In the genomic region with DNA sequence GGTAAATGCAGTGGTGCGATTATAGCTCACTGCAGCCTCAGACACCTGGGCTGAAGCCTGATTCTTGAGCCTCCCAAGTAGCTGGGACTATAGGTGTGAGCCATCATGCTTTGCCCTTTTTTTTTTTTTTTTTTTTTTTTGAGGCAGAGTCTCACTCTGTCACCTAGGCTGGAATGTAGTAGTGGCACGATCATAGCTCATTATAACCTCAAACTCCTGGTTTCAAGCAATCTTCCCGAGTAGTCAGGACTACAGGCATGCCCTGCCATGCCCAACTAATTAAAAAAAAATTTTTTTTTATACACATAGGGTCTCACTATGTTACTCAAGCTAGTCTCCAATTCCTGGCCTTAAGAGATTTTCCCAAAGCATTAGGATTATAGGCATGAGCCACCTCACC, we compare ENCODE assay signal across 31 cellular contexts. TPM values are rescaled to one million over a fixed set of nuclear protein-coding genes. Genes with fewer than 3 reads are reported as not detected.
DNase-seq lines count a peak whose midpoint lies in the region; ATAC-seq, FAIRE-seq and TF ChIP-seq lines count a peak whose summit lies in the region.
"Had no signal": no experiment of that assay in that cellular context is flagged by ENCODE, and none has a peak within 500 bp of the region (broad histone marks: within the 10 kb centered on the region; RNA-seq: fewer than 3 reads in every experiment).

No MANE protein-coding gene starts in this region.

- H3K4me2 ChIP-seq in IMR-90 (ENCODE audit: low read depth, low read length) (no peak overlapping the region), H1 (ENCODE audit: insufficient read depth in 1 of 2, low read depth in 2 of 2, low read length in 2 of 2) (no peak overlapping the region), trophoblast cell (ENCODE audit: low read length) (no peak overlapping the region)
- H3K4me2 ChIP-seq: PC-9 had no signal

- H2AK9ac ChIP-seq in IMR-90 (replicated peaks; ENCODE audit: low read depth, low read length, poor library complexity): no peak overlapping the region

- no peak overlapping the region for H2BK20ac ChIP-seq in IMR-90 (ENCODE audit: low read depth, low read length)
- H2BK20ac ChIP-seq in H1 (ENCODE audit: low read length): no peak overlapping the region

- H2AK5ac ChIP-seq in IMR-90 (ENCODE audit: low read depth, low read length) (no peak overlapping the region), H1 (ENCODE audit: low read depth, low read length) (no peak overlapping the region), trophoblast cell (ENCODE audit: low read length) (no peak overlapping the region)

- peak overlapping the region in 1 of 3 donors; percentile 93 for H3K27ac Mint-ChIP-seq in CD4-positive, CD25-positive, alpha-beta regulatory T cell
- H3K27ac Mint-ChIP-seq: activated B cell treated with CpG ODN at 0.5 μM for 24 hours; activated naive CD8-positive, alpha-beta T cell treated with anti-CD3 and anti-CD28 coated beads, Interleukin-2, amount 10 ng/mL, durations not matched to agents 7 days and 5 days had no signal

- dilution Hi-C loops in IMR-90 (cut with HindIII; ENCODE audit: low sequenced_read_pairs, unreplicated experiment): no loop called here

- H4K5ac ChIP-seq in IMR-90 (ENCODE audit: low read depth, low read length): no peak overlapping the region
- H4K5ac ChIP-seq in H1 (ENCODE audit: insufficient read length, low read depth, low read length): no peak overlapping the region

- H3K18ac ChIP-seq in IMR-90 (ENCODE audit: low read depth, low read length): no peak overlapping the region
- no peak overlapping the region for H3K18ac ChIP-seq in H1 (ENCODE audit: extremely low read depth, low read length)
- no peak overlapping the region for H3K18ac ChIP-seq in trophoblast cell (ENCODE audit: low read length)

- H3K9me3 Mint-ChIP-seq in CD4-positive, CD25-positive, alpha-beta regulatory T cell: no peaks in the 10 kb centered on the region
- H3K9me3 Mint-ChIP-seq: activated B cell treated with CpG ODN at 0.5 μM for 24 hours; activated naive CD8-positive, alpha-beta T cell treated with anti-CD3 and anti-CD28 coated beads, Interleukin-2, amount 10 ng/mL, durations not matched to agents 7 days and 5 days; CD4-positive, alpha-beta memory T cell; central memory CD8-positive, alpha-beta T cell; nephron had no signal

- H3K14ac ChIP-seq in IMR-90 (replicated peaks; ENCODE audit: low read depth, low read length) (no peak overlapping the region), H1 (ENCODE audit: insufficient read length) (no peak overlapping the region), trophoblast cell (ENCODE audit: low read length) (no peak overlapping the region)

- no peak overlapping the region for H4K91ac ChIP-seq in IMR-90 (ENCODE audit: insufficient read depth, low read depth, low read length)
- H4K91ac ChIP-seq in H1 (replicated peaks; ENCODE audit: insufficient read length, low read length): no peak overlapping the region
- no peak overlapping the region for H4K91ac ChIP-seq in trophoblast cell (ENCODE audit: low read depth, low read length)

- ATAC-seq in CD4-positive, CD25-positive, alpha-beta regulatory T cell (ENCODE audit: low read depth in 2 of 2): no peak
- ATAC-seq in IMR-90 (ENCODE audit: low read depth) (no peak), right lobe of liver (no peak)

- no peak overlapping the region for H4K12ac ChIP-seq in trophoblast cell (ENCODE audit: low read depth, low read length)

- FAIRE-seq in H1 (lab: Jason Lieb, UNC): no peak
- FAIRE-seq: astrocyte, H54, kidney had no signal

- H2BK12ac ChIP-seq in H1 (ENCODE audit: low read depth, low read length) (no peak overlapping the region), trophoblast cell (ENCODE audit: low read length) (no peak overlapping the region)

- H3K79me1 ChIP-seq in IMR-90 (ENCODE audit: low read depth in 1 of 2, low read length in 2 of 2): peaks cover 2 to 26% of the 10 kb centered on the region in 2 experiments
- H3K79me1 ChIP-seq in H1 (ENCODE audit: low read depth, low read length): no peaks in the 10 kb centered on the region; the same call in 1 of the 2 replicates
- H3K79me1 ChIP-seq in trophoblast cell (ENCODE audit: low read length): no peaks in the 10 kb centered on the region

- H3K9ac ChIP-seq in IMR-90 (ENCODE audit: low read depth, low read length) (no peak overlapping the region), H1 (replicated peaks in 1 of 4; ENCODE audit: extremely low read depth in 1 of 4, low read depth in 3 of 4, low read length in 3 of 4) (no peak overlapping the region), trophoblast cell (ENCODE audit: low read length) (no peak overlapping the region)

- H3K27ac ChIP-seq in CD4-positive, CD25-positive, alpha-beta regulatory T cell (ENCODE audit: insufficient read depth, low read length, poor library complexity, severe bottlenecking): peak overlapping the region; percentile 11
- H3K27ac ChIP-seq in IMR-90 (ENCODE audit: insufficient read depth, low read length) (peak overlapping the region; percentile 37; the same call in 1 of the 2 replicates), H1 (ENCODE audit: low read depth, low read length) (no peak overlapping the region), trophoblast cell (ENCODE audit: low read depth, low read length) (no peak overlapping the region), right lobe of liver (no peak overlapping the region)
- H3K27ac ChIP-seq: PC-9 had no signal

- H2BK15ac ChIP-seq in IMR-90 (ENCODE audit: low read depth, low read length): no peak overlapping the region
- no peak overlapping the region for H2BK15ac ChIP-seq in H1 (ENCODE audit: low read length)

- intact Hi-C loops in IMR-90 (cut with micrococcal nuclease) (no loop called here), right lobe of liver (cut with DNase I) (loop anchor here in 1 of 2 donors (10.0 kb wide), 2 partner anchors 57 to 183 kb away; no protein-coding TSS in a partner anchor)

- H3K27me3 ChIP-seq in CD4-positive, CD25-positive, alpha-beta regulatory T cell (ENCODE audit: control insufficient read depth, insufficient read depth, low read length): no peaks in the 10 kb centered on the region
- H3K27me3 ChIP-seq in IMR-90 (ENCODE audit: control insufficient read depth, insufficient read depth, low read length) (no peaks in the 10 kb centered on the region), H1 (replicated peaks in 1 of 4; ENCODE audit: control insufficient read depth in 3 of 4, extremely low read depth in 1 of 4, insufficient read depth in 3 of 4, low read length in 3 of 4) (no peaks in the 10 kb centered on the region), trophoblast cell (ENCODE audit: insufficient read depth, low read length) (no peaks in the 10 kb centered on the region), right lobe of liver (no peaks in the 10 kb centered on the region)

- H3K9me1 ChIP-seq in IMR-90 (ENCODE audit: insufficient read depth, low read length): peaks cover 5% of the 10 kb centered on the region; the same call in 1 of the 2 replicates

- TF ChIP-seq RAD21 in IMR-90 (IDR thresholded peaks at IDR 0.05; ENCODE audit: low read length) (no peak), H1 (IDR thresholded peaks at IDR 0.05 in 1 of 2, conservative IDR thresholded peaks at IDR 0.05 in 1 of 2; ENCODE audit: low read depth in 2 of 2, low read length in 2 of 2) (no peak)

- H3K79me2 ChIP-seq in H1 (ENCODE audit: control insufficient read depth in 1 of 2, insufficient read depth in 2 of 2, low read length in 2 of 2) (peaks cover 24 to 98% of the 10 kb centered on the region in 2 experiments), trophoblast cell (ENCODE audit: control insufficient read depth, insufficient read depth, low read length, poor library complexity) (peaks cover 3% of the 10 kb centered on the region)

- H3K36me3 ChIP-seq in CD4-positive, CD25-positive, alpha-beta regulatory T cell (ENCODE audit: control insufficient read depth, insufficient read depth, low read length): peaks cover 42% of the 10 kb centered on the region
- peaks cover 39% of the 10 kb centered on the region for H3K36me3 ChIP-seq in IMR-90 (ENCODE audit: control insufficient read depth, insufficient read depth, low read length)
- H3K36me3 ChIP-seq in H1 (ENCODE audit: control insufficient read depth in 2 of 4, insufficient read depth in 4 of 4, low read length in 3 of 4): peaks cover 8 to 68% (median 25%) of the 10 kb centered on the region in 4 experiments
- peaks cover 27 to 31% of the 10 kb centered on the region in 2 experiments for H3K36me3 ChIP-seq in trophoblast cell (ENCODE audit: control insufficient read depth in 1 of 2, insufficient read depth in 2 of 2, low read length in 2 of 2)
- peaks cover 7 to 64% (median 28%) of the 10 kb centered on the region in 4 donors for H3K36me3 ChIP-seq in right lobe of liver

- H3K4me3 ChIP-seq in CD4-positive, CD25-positive, alpha-beta regulatory T cell (ENCODE audit: low read depth, low read length): no peak overlapping the region
- no peak overlapping the region for H3K4me3 ChIP-seq in IMR-90 (ENCODE audit: insufficient read depth, low read depth, low read length)
- no peak overlapping the region for H3K4me3 ChIP-seq in H1 (ENCODE audit: extremely low read depth in 1 of 4, insufficient read depth in 2 of 4, low read depth in 3 of 4, low read length in 4 of 4)
- H3K4me3 ChIP-seq in trophoblast cell (ENCODE audit: low read depth, low read length): no peak overlapping the region
- no peak overlapping the region for H3K4me3 ChIP-seq in right lobe of liver
- H3K4me3 ChIP-seq: lung, PC-9 had no signal

- peaks cover 22% of the 10 kb centered on the region for H3K36me3 Mint-ChIP-seq in CD4-positive, CD25-positive, alpha-beta regulatory T cell

- H4K8ac ChIP-seq in IMR-90 (ENCODE audit: low read depth in 2 of 2, low read length in 2 of 2) (no peak overlapping the region), H1 (ENCODE audit: extremely low read depth, insufficient read depth, low read length) (peak overlapping the region; percentile 14; the same call in 1 of the 2 replicates), trophoblast cell (ENCODE audit: low read depth, low read length) (no peak overlapping the region)

- in situ Hi-C loops in IMR-90 (cut with MboI; ENCODE audit: low sequenced_read_pairs): no loop called here

- H2BK120ac ChIP-seq in IMR-90 (ENCODE audit: low read depth, low read length) (no peak overlapping the region), H1 (replicated peaks; ENCODE audit: low read depth, low read length) (no peak overlapping the region), trophoblast cell (ENCODE audit: insufficient read depth, low read length, poor library complexity) (no peak overlapping the region)

- H3K9me3 ChIP-seq in CD4-positive, CD25-positive, alpha-beta regulatory T cell (ENCODE audit: control insufficient read depth in 2 of 2, low read length in 2 of 2): no peaks in the 10 kb centered on the region
- no peaks in the 10 kb centered on the region for H3K9me3 ChIP-seq in IMR-90 (ENCODE audit: control insufficient read depth, insufficient read depth, low read length)
- no peaks in the 10 kb centered on the region for H3K9me3 ChIP-seq in H1 (ENCODE audit: insufficient read depth in 2 of 2, low read depth in 1 of 2, low read length in 1 of 2)
- H3K9me3 ChIP-seq in trophoblast cell (ENCODE audit: insufficient read depth, low read depth, low read length): no peaks in the 10 kb centered on the region
- H3K9me3 ChIP-seq in right lobe of liver: no peaks in the 10 kb centered on the region

- H3K23ac ChIP-seq in IMR-90 (ENCODE audit: low read depth, low read length) (no peak overlapping the region), H1 (ENCODE audit: insufficient read length) (no peak overlapping the region), trophoblast cell (ENCODE audit: low read length) (no peak overlapping the region)

- peaks cover 50 to 86% (median 65%) of the 10 kb centered on the region in 4 donors for H3K4me1 Mint-ChIP-seq in CD4-positive, CD25-positive, alpha-beta regulatory T cell

- POLR2A ChIA-PET in IMR-90 (lab: Charles Lee; ENCODE audit: unreplicated experiment) (no interaction called here), H1 (lab: Charles Lee; ENCODE audit: partially characterized antibody) (interaction anchor here (0.6 to 4.2 kb wide), 9 partner anchors 8 to 86 kb away, joined by 3 to 32 read pairs (median 5); no protein-coding TSS in a partner anchor)

- peak overlapping the region in 2 of 4 donors; percentile 43 to 98 for H3K4me3 Mint-ChIP-seq in CD4-positive, CD25-positive, alpha-beta regulatory T cell
- H3K4me3 Mint-ChIP-seq: activated B cell treated with CpG ODN at 0.5 μM for 24 hours; activated naive CD8-positive, alpha-beta T cell treated with anti-CD3 and anti-CD28 coated beads, Interleukin-2, amount 10 ng/mL, durations not matched to agents 7 days and 5 days; central memory CD8-positive, alpha-beta T cell had no signal

- WGBS in IMR-90 (ENCODE audit: extremely low coverage in 2 of 2, insufficient read length in 1 of 2), 2 experiments: no CpG with 5 or more reads among the region's 3 CpGs
- 93% methylated on average over 3 of the region's 3 CpGs; no CpG with 5 or more reads in 1 of the 2 experiments for WGBS in H1 (ENCODE audit: extremely low coverage in 1 of 2, insufficient coverage in 1 of 2, insufficient read length in 1 of 2, insufficient replicate concordance in 2 of 2, low coverage in 1 of 2, low lambda C conversion rate in 2 of 2, missing lambda C conversion rate in 1 of 2), 2 experiments
- no CpG with 5 or more reads among the region's 3 CpGs for WGBS in trophoblast cell (ENCODE audit: extremely low coverage, insufficient coverage, insufficient read length)
- 87% methylated on average over 2 of the region's 3 CpGs for WGBS in right lobe of liver (ENCODE audit: insufficient coverage, low coverage, low lambda C conversion rate, missing lambda C conversion rate)

- CTCF ChIA-PET in IMR-90 (lab: Yijun Ruan, JAX): interaction anchor here (0.7 to 1.1 kb wide), 3 partner anchors 24 to 144 kb away, joined by 3 to 4 read pairs (median 3); no protein-coding TSS in a partner anchor
- CTCF ChIA-PET in H1 (lab: Charles Lee; ENCODE audit: partially characterized antibody): interaction anchor here (0.6 to 1.1 kb wide), 2 partner anchors 186 to 425 kb away, joined by 4 read pairs; no protein-coding TSS in a partner anchor

- H3K56ac ChIP-seq in IMR-90 (ENCODE audit: extremely low read depth, insufficient read depth, low read length): no peak overlapping the region
- H3K56ac ChIP-seq in H1 (replicated peaks; ENCODE audit: insufficient read length, low read depth, low read length): no peak overlapping the region

- H3K4ac ChIP-seq in IMR-90 (ENCODE audit: low read depth, low read length) (no peak overlapping the region), H1 (replicated peaks; ENCODE audit: insufficient read length, low read depth, low read length) (no peak overlapping the region), trophoblast cell (ENCODE audit: low read depth, low read length) (peak overlapping the region; percentile 50)

- peaks cover 92% of the 10 kb centered on the region for H4K20me1 ChIP-seq in IMR-90 (ENCODE audit: insufficient read depth, low read length)
- H4K20me1 ChIP-seq in H1 (replicated peaks in 1 of 2; ENCODE audit: control insufficient read depth in 1 of 2, insufficient read depth in 2 of 2, low read length in 2 of 2): peaks cover 16 to 21% of the 10 kb centered on the region in 2 experiments

- H3K23me2 ChIP-seq in H1 (ENCODE audit: low read depth, low read length): no peaks in the 10 kb centered on the region; the same call in 1 of the 2 replicates

- BruUV-seq in IMR-90 (replicated peaks; lab: Mats Ljungman, UMichigan): no TSS peak

- TF ChIP-seq CTCF in IMR-90 (conservative IDR thresholded peaks at IDR 0.05; ENCODE audit: low read depth, low read length): no peak
- TF ChIP-seq CTCF in H1 (IDR thresholded peaks at IDR 0.05; ENCODE audit: control extremely low read depth in 1 of 3, insufficient read depth in 1 of 3, low read depth in 1 of 3, low read length in 3 of 3): no peak
- TF ChIP-seq CTCF in right lobe of liver (IDR thresholded peaks at IDR 0.05): no peak

- no peak for TF ChIP-seq POLR2A in IMR-90 (IDR thresholded peaks at IDR 0.05; ENCODE audit: low read depth, low read length)
- TF ChIP-seq POLR2A in H1 (IDR thresholded peaks at IDR 0.05; ENCODE audit: control extremely low read depth in 1 of 2, low read depth in 2 of 2, low read length in 2 of 2): no peak
- no peak for TF ChIP-seq POLR2A in right lobe of liver (IDR thresholded peaks at IDR 0.05)

- H3K27me3 Mint-ChIP-seq in CD4-positive, CD25-positive, alpha-beta regulatory T cell: no peaks in the 10 kb centered on the region
- H3K27me3 Mint-ChIP-seq: activated B cell treated with CpG ODN at 0.5 μM for 24 hours; activated naive CD8-positive, alpha-beta T cell treated with anti-CD3 and anti-CD28 coated beads, Interleukin-2, amount 10 ng/mL, durations not matched to agents 7 days and 5 days; CD4-positive, alpha-beta memory T cell; central memory CD8-positive, alpha-beta T cell had no signal

- peak overlapping the region; percentile 21 for H2BK5ac ChIP-seq in IMR-90 (ENCODE audit: low read depth, low read length, poor library complexity, severe bottlenecking)
- peak overlapping the region; percentile 38; the same call in 1 of the 2 replicates for H2BK5ac ChIP-seq in H1 (ENCODE audit: low read depth, low read length)
- no peak overlapping the region for H2BK5ac ChIP-seq in trophoblast cell (ENCODE audit: low read depth, low read length, poor library complexity)

- DNase-seq in CD4-positive, CD25-positive, alpha-beta regulatory T cell: no peak
- DNase-seq in IMR-90 (no peak), H1 (ENCODE audit: low read depth in 1 of 2, low spot score in 2 of 2) (no peak), trophoblast cell (no peak), CD1c-positive myeloid dendritic cell (ENCODE audit: extremely low spot score) (no peak), right lobe of liver (no peak), MV-4-11 (lab: John Stamatoyannopoulos, UW) (no peak)
- DNase-seq: activated B cell treated with CpG ODN at 0.5 μM for 24 hours; activated CD4-positive, alpha-beta T cell treated with anti-CD3 and anti-CD28 coated beads, Interleukin-2, amount 50 U/mL, for 4 hours; activated CD8-positive, alpha-beta memory T cell treated with anti-CD3 and anti-CD28 coated beads, Interleukin-2, amount 50 U/mL, for 48 hours; activated effector memory CD4-positive, alpha-beta T cell treated with Interleukin-2 at 50 U/mL for 16 hours; activated naive CD8-positive, alpha-beta T cell treated with anti-CD3 and anti-CD28 coated beads, Interleukin-2, amount 10 ng/mL, durations not matched to agents 7 days and 5 days; CD4-positive, alpha-beta memory T cell; DMS 273 treated with DMSO at 0.1 percent for 48 hours; glutamatergic neuron; kidney; NCI-H1105 treated with DMSO at 0.1 percent for 48 hours; NCI-H2029; NCI-H524 treated with DMSO at 0.1 percent for 48 hours; PC-9; retina; SIG-M5; stimulated activated CD4-positive, alpha-beta T cell treated with anti-CD3 and anti-CD28 coated beads, Interleukin-12 subunit alpha, Interleukin-12 subunit beta, amount 100 ng/mL, for 4 hours; stimulated activated CD4-positive, alpha-beta T cell treated with anti-CD3 and anti-CD28 coated beads, Interleukin-4, amount 100 ng/mL, for 1 hour; substantia nigra; T-helper 9 cell had no signal

- TF ChIP-seq EP300 in H1 (IDR thresholded peaks at IDR 0.05; ENCODE audit: borderline replicate concordance in 1 of 2, low read depth in 2 of 2, low read length in 2 of 2): no peak

- H2AFZ ChIP-seq in IMR-90 (replicated peaks; ENCODE audit: low read length, poor library complexity) (no peak overlapping the region), H1 (ENCODE audit: low read length) (no peak overlapping the region), trophoblast cell (ENCODE audit: insufficient read depth, low read length, poor library complexity) (no peak overlapping the region)
- H2AFZ ChIP-seq: PC-9 had no signal

- peaks cover 53% of the 10 kb centered on the region for H3K4me1 ChIP-seq in CD4-positive, CD25-positive, alpha-beta regulatory T cell (ENCODE audit: control insufficient read depth, insufficient read depth, low read length, poor library complexity, severe bottlenecking)
- H3K4me1 ChIP-seq in IMR-90 (ENCODE audit: control insufficient read depth, insufficient read depth, low read length): peaks cover 7% of the 10 kb centered on the region
- H3K4me1 ChIP-seq in H1 (replicated peaks in 1 of 4; ENCODE audit: control insufficient read depth in 3 of 4, insufficient read depth in 4 of 4, low read length in 3 of 4): peaks cover 0 to 6% (median 0%) of the 10 kb centered on the region in 4 experiments; a peak in 1 of 7 replicates
- no peaks in the 10 kb centered on the region for H3K4me1 ChIP-seq in trophoblast cell (ENCODE audit: control insufficient read depth in 1 of 2, insufficient read depth in 2 of 2, low read length in 2 of 2)
- H3K4me1 ChIP-seq in right lobe of liver: peaks cover 0 to 45% (median 17%) of the 10 kb centered on the region in 4 donors

RNA-seq across cellular contexts. Expression of a gene that starts 6.9 kb away (rescaled TPM):
- total RNA-seq in CD4-positive, CD25-positive, alpha-beta regulatory T cell: 119 TPM
- 1 to 10 TPM; 3.3 to 5.4 (median 4.2) TPM for polyA plus RNA-seq in CD4-positive, CD25-positive, alpha-beta regulatory T cell
- total RNA-seq in IMR-90 (2012; rRNA removed) (225 and 230 TPM in 2 replicates), right lobe of liver (100 to 1,000 TPM in 4 of 6 experiments, 10 to 100 TPM in 2; 95.6 to 155 (median 113) TPM)
- polyA plus RNA-seq in IMR-90 (2012; rRNA removed) (148 and 166 TPM in 2 replicates), H1 (2011; rRNA removed) (86.1 and 108 TPM in 2 replicates)
- 96.0 and 107 TPM in 2 replicates for polyA plus RNA-seq in IMR-90 (2012; cell fraction: cytosol; rRNA removed)
- 278 and 358 TPM in 2 replicates for polyA plus RNA-seq in IMR-90 (2012; cell fraction: nucleus; rRNA removed; ENCODE audit: low replicate concordance)
- total RNA-seq in H1 (2021; fragmentation: NEBNext Ultra II Directional; extraction: Animal tissue kit (Norgen Biotek cat#: 25700)): 271 and 275 TPM in 2 replicates
- polyA plus RNA-seq in H1 (2011; cell fraction: cytosol; rRNA removed): 68.1 TPM
- 223 TPM for polyA plus RNA-seq in H1 (2011; cell fraction: nucleus; rRNA removed)
- 156 to 188 TPM (median 182 TPM) in 4 replicates for polyA plus RNA-seq in H1 (2012, experiment 1 of 2)
- 31.3 TPM for polyA plus RNA-seq in H1 (2012, experiment 2 of 2)
- 215 TPM for polyA plus RNA-seq in H1 (2013, experiment 1 of 2)
- 215 TPM for polyA plus RNA-seq in H1 (2013, experiment 2 of 2)
- polyA minus RNA-seq in H1 (2011; rRNA and poly(A)+ RNA removed): 236 and 249 TPM in 2 replicates
- polyA minus RNA-seq in H1 (2011; cell fraction: cytosol; rRNA and poly(A)+ RNA removed): 106 TPM
- 156 TPM for polyA minus RNA-seq in H1 (2011; cell fraction: nucleus; rRNA and poly(A)+ RNA removed)
- 110 and 113 TPM in 2 replicates for polyA plus RNA-seq in trophoblast cell (2013)

Comparison
In these comparisons a context has a peak if more than half of its experiments do, and no peak if none do; other contexts are left out.
1. H3K27ac ChIP-seq: peak in CD4-positive, CD25-positive, alpha-beta regulatory T cell (single experiment) and IMR-90 (single experiment); none in H1 (single experiment), trophoblast cell (single experiment) and right lobe of liver (0 of 3).